Comparison of ENCODE assay signal across 18 cellular contexts in genomic region chr2:215362562-215362904, GRCh38.
"Had no signal": no experiment of that assay in that cellular context is flagged by ENCODE, and none has a peak within 500 bp of the region (broad histone marks: within the 10 kb centered on the region; RNA-seq: fewer than 3 reads in every experiment).

No MANE protein-coding gene starts in this region.

- H3K27me3 ChIP-seq: breast epithelium, dorsolateral prefrontal cortex, sigmoid colon, stomach had no signal

- H3K4me1 ChIP-seq: breast epithelium, sigmoid colon, stomach had no signal

- H3K4me3 ChIP-seq: breast epithelium, dorsolateral prefrontal cortex, sigmoid colon, stomach, thoracic aorta had no signal

- H3K36me3 Mint-ChIP-seq: natural killer cell treated with Interleukin-12 subunit alpha and Interleukin-12 subunit beta and Interleukin-15 and Interleukin-18, amount 100 ng/mL, for 72 hours had no signal

- ATAC-seq: activated CD4-positive, CD25-positive, alpha-beta regulatory T cell treated with anti-CD3 and anti-CD28 coated beads, Interleukin-2, amount 50 U/mL, for 24 hours; natural killer cell treated with Interleukin-12 subunit alpha and Interleukin-12 subunit beta and Interleukin-15 and Interleukin-18, amount 100 ng/mL, for 72 hours had no signal

- DNase-seq: activated CD4-positive, alpha-beta T cell treated with anti-CD3 and anti-CD28 coated beads, Interleukin-2, amount 50 U/mL, for 4 hours; activated naive CD4-positive, alpha-beta T cell; activated naive CD8-positive, alpha-beta T cell treated with anti-CD3 and anti-CD28 coated beads, Interleukin-2, amount 10 ng/mL, durations not matched to agents 7 days and 5 days; activated T-cell treated with anti-CD3 and anti-CD28 coated beads for 4 hours; anterior cingulate cortex; dorsolateral prefrontal cortex; endodermal cell; hypothalamus; mesendoderm; occipital lobe; sigmoid colon; stimulated activated CD4-positive, alpha-beta T cell treated with anti-CD3 and anti-CD28 coated beads, Interleukin-1b, Interleukin-23, amount 100 ng/mL, for 48 hours; stomach; SW 1271 had no signal

- H3K9me3 Mint-ChIP-seq: activated naive CD8-positive, alpha-beta T cell treated with anti-CD3 and anti-CD28 coated beads, Interleukin-2, amount 10 ng/mL, durations not matched to agents 7 days and 5 days; endodermal cell; natural killer cell treated with Interleukin-12 subunit alpha and Interleukin-12 subunit beta and Interleukin-15 and Interleukin-18, amount 100 ng/mL, for 72 hours had no signal

- H3K27me3 Mint-ChIP-seq: activated naive CD8-positive, alpha-beta T cell treated with anti-CD3 and anti-CD28 coated beads, Interleukin-2, amount 10 ng/mL, durations not matched to agents 7 days and 5 days; natural killer cell treated with Interleukin-12 subunit alpha and Interleukin-12 subunit beta and Interleukin-15 and Interleukin-18, amount 100 ng/mL, for 72 hours had no signal

- H3K9me3 ChIP-seq: breast epithelium, sigmoid colon, stomach, thoracic aorta had no signal

- H3K4me1 Mint-ChIP-seq: activated naive CD8-positive, alpha-beta T cell treated with anti-CD3 and anti-CD28 coated beads, Interleukin-2, amount 10 ng/mL, durations not matched to agents 7 days and 5 days had no signal

- H3K27ac ChIP-seq: breast epithelium, dorsolateral prefrontal cortex, stomach, thoracic aorta had no signal

- H3K27ac Mint-ChIP-seq: activated naive CD8-positive, alpha-beta T cell treated with anti-CD3 and anti-CD28 coated beads, Interleukin-2, amount 10 ng/mL, durations not matched to agents 7 days and 5 days; endodermal cell; natural killer cell treated with Interleukin-12 subunit alpha and Interleukin-12 subunit beta and Interleukin-15 and Interleukin-18, amount 100 ng/mL, for 72 hours had no signal

- H3K4me3 Mint-ChIP-seq: activated naive CD8-positive, alpha-beta T cell treated with anti-CD3 and anti-CD28 coated beads, Interleukin-2, amount 10 ng/mL, durations not matched to agents 7 days and 5 days; endodermal cell; natural killer cell treated with Interleukin-12 subunit alpha and Interleukin-12 subunit beta and Interleukin-15 and Interleukin-18, amount 100 ng/mL, for 72 hours had no signal

- H3K36me3 ChIP-seq: breast epithelium had no signal
